7 cellular contexts compared by ENCODE assay signal in genomic region chr22:42343551-42344081, GRCh38.
DNase-seq lines count a peak whose midpoint lies in the region; ATAC-seq and TF ChIP-seq lines count a peak whose summit lies in the region.

No MANE protein-coding gene starts in this region.

- peak; percentile 47 for ATAC-seq in omental fat pad (ENCODE audit: low FRiP score)

- no peak for TF ChIP-seq CTCF in omental fat pad (IDR thresholded peaks at IDR 0.05)

- DNase-seq in COR-L47 (lab: John Stamatoyannopoulos, UW) (peak; percentile 66), cerebellum (ENCODE audit: low spot score) (peak; percentile 63), omental fat pad (ENCODE audit: low spot score) (no peak), foreskin melanocyte (no peak), retina (no peak), NAMALWA (ENCODE audit: low spot score) (no peak)
- no peak for DNase-seq in Jurkat, Clone E6-1 (ENCODE audit: low read depth, low spot score)

- H3K4me3 ChIP-seq in Jurkat, Clone E6-1 (ENCODE audit: low read length): peak overlapping the region; percentile 39

Comparison
In these comparisons a context has a peak if more than half of its experiments do, and no peak if none do; other contexts are left out.
1. DNase-seq: peak in COR-L47 (single experiment) and cerebellum (single experiment); none in Jurkat, Clone E6-1 (single experiment), omental fat pad (single experiment), foreskin melanocyte (single experiment), retina (single experiment) and NAMALWA (single experiment).